Comparison of ENCODE assay signal across 8 cellular contexts in the genomic region with DNA sequence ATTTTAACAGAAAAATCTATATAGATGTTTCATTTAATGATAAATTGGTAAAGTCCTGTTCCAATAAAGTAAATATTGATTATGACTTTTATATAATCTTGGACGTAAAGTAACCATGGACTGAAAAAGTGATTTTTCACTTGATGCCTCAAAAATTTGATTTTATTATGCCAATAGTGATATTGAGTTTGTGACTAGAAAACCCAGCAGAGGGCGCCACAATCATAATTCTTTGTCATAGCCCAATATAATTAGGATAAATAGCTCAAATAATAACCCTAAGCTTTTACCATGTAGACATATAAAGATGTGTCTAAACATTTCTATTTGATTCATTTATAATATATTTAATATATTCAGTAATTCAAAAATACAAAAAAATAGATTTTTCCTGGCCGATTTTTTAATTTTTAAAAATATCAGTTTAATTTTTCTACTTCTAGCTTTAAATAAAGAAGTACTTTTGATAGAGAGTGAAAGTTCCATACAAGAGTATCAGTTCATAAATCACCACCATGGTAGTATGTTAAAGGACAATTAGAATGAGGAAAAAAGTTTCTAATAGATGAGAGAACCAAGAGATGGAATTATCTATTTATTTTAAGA. TPM values are rescaled to one million over a fixed set of nuclear protein-coding genes. Genes with fewer than 3 reads are reported as not detected.
A peak's percentile ranks its signal among the peaks of the same experiment; 100 is the strongest.
DNase-seq lines count a peak whose midpoint lies in the region; ATAC-seq and TF ChIP-seq lines count a peak whose summit lies in the region.

No MANE protein-coding gene starts in this region.

- H3K4me3 ChIP-seq in heart left ventricle (no peak overlapping the region), fibroblast of mammary gland (ENCODE audit: control insufficient read depth, low read depth, low read length) (no peak overlapping the region), prostate gland (no peak overlapping the region), sigmoid colon (no peak overlapping the region)

- no peaks in the 10 kb centered on the region for H3K27me3 Mint-ChIP-seq in activated CD4-positive, alpha-beta memory T cell treated with anti-CD3 and anti-CD28 coated beads, Interleukin-2, amount 10 ng/mL, durations not matched to agents 7 days and 5 days

- H3K4me1 Mint-ChIP-seq in activated CD4-positive, alpha-beta memory T cell treated with anti-CD3 and anti-CD28 coated beads, Interleukin-2, amount 10 ng/mL, durations not matched to agents 7 days and 5 days = no peaks in the 10 kb centered on the region

- H3K27ac ChIP-seq in heart left ventricle = no peak overlapping the region
- no peak overlapping the region for H3K27ac ChIP-seq in prostate gland
- H3K27ac ChIP-seq in sigmoid colon = no peak overlapping the region

- POLR2A ChIA-PET in activated CD4-positive, alpha-beta memory T cell treated with anti-CD3 and anti-CD28 coated beads, Interleukin-2, amount 10 ng/mL, durations not matched to agents 7 days and 5 days (lab: Charles Lee) = no interaction called here

- no peak for TF ChIP-seq POLR2A in heart left ventricle (IDR thresholded peaks at IDR 0.05)
- no peak for TF ChIP-seq POLR2A in prostate gland (IDR thresholded peaks at IDR 0.05)
- TF ChIP-seq POLR2A in sigmoid colon (IDR thresholded peaks at IDR 0.05) = no peak

- H3K36me3 ChIP-seq in heart left ventricle = no peaks in the 10 kb centered on the region
- H3K36me3 ChIP-seq in prostate gland = no peaks in the 10 kb centered on the region
- H3K36me3 ChIP-seq in sigmoid colon = no peaks in the 10 kb centered on the region

- H3K36me3 Mint-ChIP-seq in activated CD4-positive, alpha-beta memory T cell treated with anti-CD3 and anti-CD28 coated beads, Interleukin-2, amount 10 ng/mL, durations not matched to agents 7 days and 5 days (ENCODE audit: low read depth) = no peaks in the 10 kb centered on the region

- peak in 3 of 5 donors; percentile 16 to 40 (median 36) for DNase-seq in heart left ventricle
- no peak for DNase-seq in cardiac septum (ENCODE audit: low spot score)
- DNase-seq in NCI-H2196 (lab: John Stamatoyannopoulos, UW; ENCODE audit: unreplicated experiment) = peak; percentile 70
- DNase-seq in activated CD4-positive, alpha-beta memory T cell treated with anti-CD3 and anti-CD28 coated beads, Interleukin-2, amount 10 ng/mL, durations not matched to agents 7 days and 5 days = peak; percentile 42
- DNase-seq in fibroblast of mammary gland (ENCODE audit: low read depth) = peak; percentile 42
- DNase-seq in prostate gland (ENCODE audit: low spot score) = peak; percentile 14
- no peak for DNase-seq in sigmoid colon

- peak in 11 of 12 donors; percentile 43 to 75 (median 58) for TF ChIP-seq CTCF in heart left ventricle (IDR thresholded peaks at IDR 0.05)
- peak; percentile 57 for TF ChIP-seq CTCF in fibroblast of mammary gland (conservative IDR thresholded peaks at IDR 0.05; ENCODE audit: control insufficient read depth, insufficient read depth, low read depth, low read length)
- TF ChIP-seq CTCF in prostate gland (IDR thresholded peaks at IDR 0.05) = peak; percentile 22 to 52 (median 36)
- TF ChIP-seq CTCF in sigmoid colon (IDR thresholded peaks at IDR 0.05) = peak in 2 of 4 experiments; percentile 16 to 44

- no peak overlapping the region for H3K4me3 Mint-ChIP-seq in activated CD4-positive, alpha-beta memory T cell treated with anti-CD3 and anti-CD28 coated beads, Interleukin-2, amount 10 ng/mL, durations not matched to agents 7 days and 5 days

- intact Hi-C loops in heart left ventricle (cut with DNase I) (loop anchor here (1.0 to 10.0 kb wide), 8 partner anchors 82 to 565 kb away; no protein-coding TSS in a partner anchor), cardiac septum (cut with DNase I) (loop anchor here (5.0 kb wide), 2 partner anchors 85 to 565 kb away; no protein-coding TSS in a partner anchor), prostate gland (cut with DNase I) (loop anchor here (5.0 kb wide), 1 partner anchor 565 kb away; no protein-coding TSS in a partner anchor), sigmoid colon (cut with DNase I) (loop anchor here (5.0 kb wide), 1 partner anchor 565 kb away; no protein-coding TSS in a partner anchor)

- peaks cover 0 to 2% (median 0%) of the 10 kb centered on the region in 12 donors for H3K9me3 ChIP-seq in heart left ventricle
- no peaks in the 10 kb centered on the region for H3K9me3 ChIP-seq in prostate gland
- H3K9me3 ChIP-seq in sigmoid colon = no peaks in the 10 kb centered on the region

- no peak for TF ChIP-seq EP300 in sigmoid colon (IDR thresholded peaks at IDR 0.05)

- ATAC-seq in heart left ventricle = no peak
- no peak for ATAC-seq in GM18861 (IDR thresholded peaks at IDR 0.05; ENCODE audit: unreplicated experiment)

- CTCF ChIA-PET in activated CD4-positive, alpha-beta memory T cell treated with anti-CD3 and anti-CD28 coated beads, Interleukin-2, amount 10 ng/mL, durations not matched to agents 7 days and 5 days (lab: Charles Lee) = interaction anchor here (0.5 to 3.5 kb wide), 13 partner anchors 10 to 565 kb away, joined by 3 to 23 read pairs (median 4); partner anchors contain the start of genes CAMKMT and PREPL

- H3K9me3 Mint-ChIP-seq in activated CD4-positive, alpha-beta memory T cell treated with anti-CD3 and anti-CD28 coated beads, Interleukin-2, amount 10 ng/mL, durations not matched to agents 7 days and 5 days = no peaks in the 10 kb centered on the region

- no peak overlapping the region for H3K27ac Mint-ChIP-seq in activated CD4-positive, alpha-beta memory T cell treated with anti-CD3 and anti-CD28 coated beads, Interleukin-2, amount 10 ng/mL, durations not matched to agents 7 days and 5 days

- H3K4me1 ChIP-seq in heart left ventricle = no peaks in the 10 kb centered on the region
- no peaks in the 10 kb centered on the region for H3K4me1 ChIP-seq in prostate gland (replicated peaks)
- H3K4me1 ChIP-seq in sigmoid colon = no peaks in the 10 kb centered on the region

- WGBS in heart left ventricle, 4 donors = 58 to 63% (median 60%) methylated on average over 3 of the region's 3 CpGs
- 54% methylated on average over 3 of the region's 3 CpGs for WGBS in prostate gland
- 57 to 65% methylated on average over 3 of the region's 3 CpGs for WGBS in sigmoid colon, 2 donors

- no peaks in the 10 kb centered on the region for H3K27me3 ChIP-seq in heart left ventricle
- no peaks in the 10 kb centered on the region for H3K27me3 ChIP-seq in prostate gland (replicated peaks; ENCODE audit: insufficient read depth)
- H3K27me3 ChIP-seq in sigmoid colon = no peaks in the 10 kb centered on the region

RNA-seq across cellular contexts. Expression of gene CAMKMT, which starts 30.7 kb away (rescaled TPM):
- 10 to 100 TPM in 1 of 9 donors, 1 to 10 TPM in 8; 2.5 to 10.1 (median 4.3) TPM for total RNA-seq in heart left ventricle
- polyA plus RNA-seq in heart left ventricle = 1 to 10 TPM; 4.4 to 6.8 TPM
- total RNA-seq in cardiac septum = 5.6 TPM
- total RNA-seq in activated CD4-positive, alpha-beta memory T cell treated with anti-CD3 and anti-CD28 coated beads, Interleukin-2, amount 10 ng/mL, durations not matched to agents 7 days and 5 days = 10 to 100 TPM; 11.6 to 12.0 TPM
- total RNA-seq in prostate gland = 1 to 10 TPM; 5.4 to 7.6 TPM
- 10 to 100 TPM; 11.6 to 15.6 (median 13.5) TPM for total RNA-seq in sigmoid colon
- 10 to 100 TPM in 1 of 3 donors, 1 to 10 TPM in 2; 6.1 to 10.2 (median 6.2) TPM for polyA plus RNA-seq in sigmoid colon

RNA-seq across cellular contexts. Expression of gene PREPL, which starts 31.1 kb away (rescaled TPM):
- total RNA-seq in heart left ventricle = 100 to 1,000 TPM in 2 of 9 donors, 10 to 100 TPM in 7; 62.4 to 120 (median 73.9) TPM
- polyA plus RNA-seq in heart left ventricle = 10 to 100 TPM; 10.7 to 30.6 TPM
- 82.1 TPM for total RNA-seq in cardiac septum
- 10 to 100 TPM; 20.2 to 21.7 TPM for total RNA-seq in activated CD4-positive, alpha-beta memory T cell treated with anti-CD3 and anti-CD28 coated beads, Interleukin-2, amount 10 ng/mL, durations not matched to agents 7 days and 5 days
- total RNA-seq in prostate gland = 10 to 100 TPM; 40.3 to 49.3 TPM
- total RNA-seq in sigmoid colon = 10 to 100 TPM; 41.5 to 52.6 (median 48.1) TPM
- 10 to 100 TPM in 2 of 3 donors, 1 to 10 TPM in 1; 6.6 to 14.6 (median 10.2) TPM for polyA plus RNA-seq in sigmoid colon

Comparison
In these comparisons a context has a peak if more than half of its experiments do, and no peak if none do; other contexts are left out.
1. DNase-seq: peak in heart left ventricle (3 of 5), NCI-H2196 (single experiment), activated CD4-positive, alpha-beta memory T cell treated with anti-CD3 and anti-CD28 coated beads, Interleukin-2, amount 10 ng/mL, durations not matched to agents 7 days and 5 days (single experiment), fibroblast of mammary gland (single experiment) and prostate gland (single experiment); none in cardiac septum (single experiment) and sigmoid colon (single experiment).